25 cellular contexts compared by ENCODE assay signal in the genomic region with DNA sequence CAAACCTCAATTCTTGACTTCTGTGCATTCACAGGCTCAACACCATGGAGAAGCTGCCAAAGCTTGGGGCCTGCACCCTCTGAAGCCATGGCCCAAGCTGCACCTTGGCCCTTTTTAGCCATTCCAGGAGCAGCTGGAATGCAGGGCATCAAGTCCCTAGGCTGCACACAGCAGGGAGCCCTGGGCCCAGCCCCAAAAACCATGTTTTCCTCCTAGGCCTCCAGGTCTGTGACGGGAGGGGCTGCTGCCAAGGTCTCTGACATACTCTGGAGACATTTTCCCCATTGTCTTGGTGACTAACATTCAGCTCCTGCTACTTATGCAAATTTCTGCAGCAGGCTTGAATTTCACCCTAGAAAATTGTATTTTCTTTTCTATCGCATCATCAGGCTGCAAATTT.
DNase-seq lines count a peak whose midpoint lies in the region; ATAC-seq, FAIRE-seq and TF ChIP-seq lines count a peak whose summit lies in the region.
"Had no signal": no experiment of that assay in that cellular context is flagged by ENCODE, and none has a peak within 500 bp of the region (broad histone marks: within the 10 kb centered on the region; RNA-seq: fewer than 3 reads in every experiment).

No MANE protein-coding gene starts in this region.

- CTCF ChIA-PET in H1 (lab: Charles Lee; ENCODE audit: partially characterized antibody): interaction anchor here (1.3 to 1.4 kb wide), 2 partner anchors 15 to 64 kb away, joined by 4 to 6 read pairs; partner anchors contain the start of gene ELOVL7

- H3K9me2 ChIP-seq in GM23248 (ENCODE audit: insufficient read depth): no peaks in the 10 kb centered on the region

- no peak overlapping the region for H3K23ac ChIP-seq in H1 (ENCODE audit: insufficient read length)

- H3K9me3 ChIP-seq in GM23248 (ENCODE audit: low read depth): no peaks in the 10 kb centered on the region
- H3K9me3 ChIP-seq in MG63: no peaks in the 10 kb centered on the region
- H3K9me3 ChIP-seq in H1 (ENCODE audit: insufficient read depth in 2 of 2, low read depth in 1 of 2, low read length in 1 of 2): peaks cover 0 to 2% of the 10 kb centered on the region in 2 experiments; a peak in 1 of 4 replicates
- H3K9me3 ChIP-seq: BE2C had no signal

- no peak for TF ChIP-seq CTCF in H1 (IDR thresholded peaks at IDR 0.05; ENCODE audit: control extremely low read depth in 1 of 3, insufficient read depth in 1 of 3, low read depth in 1 of 3, low read length in 3 of 3)

- FAIRE-seq in H1 (lab: Jason Lieb, UNC) (peak; percentile 69), HTR-8/SVneo (lab: Jason Lieb, UNC) (no peak)
- FAIRE-seq: A204.1 had no signal

- no peak overlapping the region for H3K27ac ChIP-seq in GM23248
- H3K27ac ChIP-seq in H1 (ENCODE audit: low read depth, low read length): no peak overlapping the region
- H3K27ac ChIP-seq: SK-N-MC, tibial artery had no signal

- no peak for TF ChIP-seq RAD21 in H1 (IDR thresholded peaks at IDR 0.05 in 1 of 2, conservative IDR thresholded peaks at IDR 0.05 in 1 of 2; ENCODE audit: low read depth in 2 of 2, low read length in 2 of 2)

- no peak overlapping the region for H4K91ac ChIP-seq in H1 (replicated peaks; ENCODE audit: insufficient read length, low read length)

- no peak overlapping the region for H3K4me3 ChIP-seq in GM23248
- H3K4me3 ChIP-seq in MG63: no peak overlapping the region
- no peak overlapping the region; a peak in 1 of 8 replicates for H3K4me3 ChIP-seq in H1 (ENCODE audit: extremely low read depth in 1 of 4, insufficient read depth in 2 of 4, low read depth in 3 of 4, low read length in 4 of 4)
- H3K4me3 ChIP-seq: SK-N-MC, tibial artery had no signal

- H2AFZ ChIP-seq in GM23248 (no peak overlapping the region), H1 (ENCODE audit: low read length) (no peak overlapping the region)

- POLR2A ChIA-PET in H1 (lab: Charles Lee; ENCODE audit: partially characterized antibody): interaction anchor here (1.1 kb wide), 1 partner anchor 14 kb away, joined by 3 read pairs; no protein-coding TSS in a partner anchor

- in situ Hi-C loops in GM23248 (cut with MboI): no loop called here

- no peaks in the 10 kb centered on the region for H3F3A ChIP-seq in GM23248 (ENCODE audit: insufficient read depth)

- H3K4ac ChIP-seq in H1 (replicated peaks; ENCODE audit: insufficient read length, low read depth, low read length): no peak overlapping the region

- H3K27me3 ChIP-seq in GM23248 (replicated peaks; ENCODE audit: insufficient read depth) (0 out of 2 replicates have a peak, but pooled peaks cover 6% of the 10 kb centered on the region), MG63 (no peaks in the 10 kb centered on the region), H1 (replicated peaks in 1 of 4; ENCODE audit: control insufficient read depth in 3 of 4, extremely low read depth in 1 of 4, insufficient read depth in 3 of 4, low read length in 3 of 4) (no peaks in the 10 kb centered on the region)
- H3K27me3 ChIP-seq: tibial artery had no signal

- H3K79me2 ChIP-seq in GM23248 (ENCODE audit: insufficient read depth) (no peaks in the 10 kb centered on the region), H1 (ENCODE audit: control insufficient read depth in 1 of 2, insufficient read depth in 2 of 2, low read length in 2 of 2) (no peaks in the 10 kb centered on the region)

- H3K4me1 ChIP-seq in GM23248 (ENCODE audit: insufficient read depth) (peaks cover 3% of the 10 kb centered on the region; the same call in 1 of the 2 replicates), H1 (replicated peaks in 1 of 4; ENCODE audit: control insufficient read depth in 3 of 4, insufficient read depth in 4 of 4, low read length in 3 of 4) (peaks cover 0 to 4% (median 2%) of the 10 kb centered on the region in 4 experiments; a peak in 2 of 7 replicates)
- H3K4me1 ChIP-seq: BE2C, tibial artery had no signal

- no peak overlapping the region for H4K8ac ChIP-seq in H1 (ENCODE audit: extremely low read depth, insufficient read depth, low read length)

- H3K23me2 ChIP-seq in H1 (ENCODE audit: low read depth, low read length): no peaks in the 10 kb centered on the region

- TF ChIP-seq EP300 in H1 (IDR thresholded peaks at IDR 0.05; ENCODE audit: borderline replicate concordance in 1 of 2, low read depth in 2 of 2, low read length in 2 of 2): no peak

- 45 to 53% methylated on average over 2 of the region's 2 CpGs for WGBS in GM23248 (ENCODE audit: low coverage in 1 of 2, low lambda C conversion rate in 2 of 2, missing lambda C conversion rate in 2 of 2), 2 experiments
- WGBS in H1 (ENCODE audit: extremely low coverage in 1 of 2, insufficient coverage in 1 of 2, insufficient read length in 1 of 2, insufficient replicate concordance in 2 of 2, low coverage in 1 of 2, low lambda C conversion rate in 2 of 2, missing lambda C conversion rate in 1 of 2), 2 experiments: 80% methylated on average over 2 of the region's 2 CpGs; no CpG with 5 or more reads in 1 of the 2 experiments

- no peaks in the 10 kb centered on the region for H3K36me3 ChIP-seq in GM23248 (ENCODE audit: low read depth)
- no peaks in the 10 kb centered on the region for H3K36me3 ChIP-seq in MG63
- no peaks in the 10 kb centered on the region for H3K36me3 ChIP-seq in H1 (ENCODE audit: control insufficient read depth in 2 of 4, insufficient read depth in 4 of 4, low read length in 3 of 4)
- H3K36me3 ChIP-seq: BE2C, tibial artery had no signal

- TF ChIP-seq POLR2A in H1 (IDR thresholded peaks at IDR 0.05; ENCODE audit: control extremely low read depth in 1 of 2, low read depth in 2 of 2, low read length in 2 of 2): no peak

- H4K20me1 ChIP-seq in GM23248 (ENCODE audit: insufficient read depth) (no peaks in the 10 kb centered on the region), H1 (replicated peaks in 1 of 2; ENCODE audit: control insufficient read depth in 1 of 2, insufficient read depth in 2 of 2, low read length in 2 of 2) (no peaks in the 10 kb centered on the region)

- DNase-seq in A172 (ENCODE audit: low spot score): peak; percentile 46
- peak; percentile 2 for DNase-seq in GM23248
- peak; percentile 84 for DNase-seq in MG63
- peak; percentile 59 to 60 for DNase-seq in H1 (ENCODE audit: low read depth in 1 of 2, low spot score in 2 of 2)
- no peak for DNase-seq in stimulated activated CD4-positive, alpha-beta T cell treated with anti-CD3 and anti-CD28 coated beads, Interleukin-4, amount 100 ng/mL, for 4 hours
- DNase-seq in HTR-8/SVneo (ENCODE audit: insufficient read length, low spot score): no peak
- DNase-seq: activated CD4-positive, alpha-beta T cell treated with anti-CD3 and anti-CD28 coated beads for 4 hours; activated CD8-positive, alpha-beta memory T cell treated with anti-CD3 and anti-CD28 coated beads for 24 hours; activated effector memory CD4-positive, alpha-beta T cell treated with anti-CD3 and anti-CD28 coated beads, Interleukin-2, amount 50 U/mL, for 16 hours; activated naive CD8-positive, alpha-beta T cell treated with anti-CD3 and anti-CD28 coated beads for 36 hours; activated T-cell treated with anti-CD3 and anti-CD28 coated beads, Interleukin-2, amount 50 U/mL, for 1 hour; aorta; BE2C; dermis blood vessel endothelial cell; left ventricle myocardium superior; naive B cell; NCI-H1436; NCI-H2081 treated with DMSO at 0.1 percent for 48 hours; NCI-H774; T-helper 17 cell; tibial artery had no signal

- no peak overlapping the region for H3K18ac ChIP-seq in H1 (ENCODE audit: extremely low read depth, low read length)

- no peak overlapping the region for H2BK12ac ChIP-seq in H1 (ENCODE audit: low read depth, low read length)

- no peak overlapping the region for H3K14ac ChIP-seq in H1 (ENCODE audit: insufficient read length)

- H2BK120ac ChIP-seq in H1 (replicated peaks; ENCODE audit: low read depth, low read length): no peak overlapping the region

- H4K5ac ChIP-seq in H1 (ENCODE audit: insufficient read length, low read depth, low read length): no peak overlapping the region

- no peaks in the 10 kb centered on the region for H3K79me1 ChIP-seq in H1 (ENCODE audit: low read depth, low read length)

- H2AK5ac ChIP-seq in H1 (ENCODE audit: low read depth, low read length): no peak overlapping the region

- no peak overlapping the region for H3K56ac ChIP-seq in H1 (replicated peaks; ENCODE audit: insufficient read length, low read depth, low read length)

- H2BK20ac ChIP-seq in H1 (ENCODE audit: low read length): 0 out of 2 replicates have a peak overlapping the region, but pooled peaks have one; percentile 37

- H2BK5ac ChIP-seq in H1 (ENCODE audit: low read depth, low read length): no peak overlapping the region

- ATAC-seq in GM21723 (IDR thresholded peaks at IDR 0.05; ENCODE audit: unreplicated experiment) (no peak), HG03039 (IDR thresholded peaks at IDR 0.05; ENCODE audit: unreplicated experiment) (no peak)
- ATAC-seq: left ventricle myocardium superior, T-helper 17 cell had no signal

- H3K9ac ChIP-seq in GM23248 (no peak overlapping the region), H1 (replicated peaks in 1 of 4; ENCODE audit: extremely low read depth in 1 of 4, low read depth in 3 of 4, low read length in 3 of 4) (no peak overlapping the region)

- H2BK15ac ChIP-seq in H1 (ENCODE audit: low read length): no peak overlapping the region

- H3K4me2 ChIP-seq in GM23248 (ENCODE audit: unreplicated experiment) (no peak overlapping the region), H1 (ENCODE audit: insufficient read depth in 1 of 2, low read depth in 2 of 2, low read length in 2 of 2) (no peak overlapping the region)

TF ChIP-seq in H1, 55 proteins besides CTCF, POLR2A, EP300 and RAD21:
- TF ChIP-seq SP2 (IDR thresholded peaks at IDR 0.05; ENCODE audit: low read length) (no peak), MAFK (IDR thresholded peaks at IDR 0.05; ENCODE audit: low read depth, low read length) (no peak), YY1 (IDR thresholded peaks at IDR 0.05; ENCODE audit: low read depth, low read length) (0 out of 2 replicates have a peak, but pooled peaks have one; percentile 15), BACH1 (IDR thresholded peaks at IDR 0.05; ENCODE audit: low read length) (no peak), GABPA (IDR thresholded peaks at IDR 0.05; ENCODE audit: borderline replicate concordance, insufficient read depth, low read length) (no peak), BRCA1 (IDR thresholded peaks at IDR 0.05; ENCODE audit: low read depth, low read length) (no peak), HDAC6 (IDR thresholded peaks at IDR 0.05; ENCODE audit: low read depth, low read length) (no peak), SIRT6 (IDR thresholded peaks at IDR 0.05; ENCODE audit: low read length) (no peak), TEAD4 (IDR thresholded peaks at IDR 0.05; ENCODE audit: low read depth, low read length) (peak; percentile 78), RXRA (IDR thresholded peaks at IDR 0.05; ENCODE audit: insufficient read depth, low read depth, low read length) (no peak), JUND (IDR thresholded peaks at IDR 0.05; ENCODE audit: low read length) (no peak)

Comparison
In these comparisons a context has a peak if more than half of its experiments do, and no peak if none do; other contexts are left out.
1. DNase-seq: peak in A172 (single experiment), GM23248 (single experiment), MG63 (single experiment) and H1 (2 of 2); none in stimulated activated CD4-positive, alpha-beta T cell treated with anti-CD3 and anti-CD28 coated beads, Interleukin-4, amount 100 ng/mL, for 4 hours (0 of 2) and HTR-8/SVneo (single experiment).